Comparison of ENCODE assay signal across 13 cellular contexts in the genomic region with DNA sequence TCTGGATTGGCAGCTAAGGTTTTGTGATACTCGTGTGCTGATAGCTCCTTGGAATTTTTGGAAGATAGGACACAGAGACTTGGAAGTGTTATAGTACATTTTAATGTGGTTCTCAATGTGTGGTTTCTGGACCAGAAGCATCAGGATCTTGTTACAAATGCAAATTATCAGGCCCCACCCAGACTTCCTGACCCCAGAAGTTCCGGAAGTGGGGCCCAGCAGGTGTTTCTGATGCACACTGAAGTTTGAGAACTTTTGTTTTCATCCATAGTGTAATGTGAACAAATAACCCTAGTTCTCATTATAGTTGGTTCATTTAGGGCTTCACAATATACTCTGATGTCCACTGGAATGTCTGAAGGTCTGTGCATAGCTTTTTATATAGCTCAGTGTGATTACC. TPM values are rescaled to one million over a fixed set of nuclear protein-coding genes. Genes with fewer than 3 reads are reported as not detected.
DNase-seq lines count a peak whose midpoint lies in the region; ATAC-seq and TF ChIP-seq lines count a peak whose summit lies in the region.
"Had no signal": no experiment of that assay in that cellular context is flagged by ENCODE, and none has a peak within 500 bp of the region (broad histone marks: within the 10 kb centered on the region; RNA-seq: fewer than 3 reads in every experiment).

No MANE protein-coding gene starts in this region.

- intact Hi-C loops in activated T-helper 2 cell treated with anti-CD3 and anti-CD28 coated beads, Interferon-gamma antibody, Interleukin-2, Interleukin-4, amounts not matched to agents 10 μg/mL and 5 μg/mL and 100 μg/mL, durations not matched to agents 14 hours and 24 hours and 36 hours (cut with micrococcal nuclease) = no loop called here

- H3K27ac Mint-ChIP-seq in activated T-helper 2 cell treated with anti-CD3 and anti-CD28 coated beads, Interferon-gamma antibody, Interleukin-2, Interleukin-4, amounts not matched to agents 10 μg/mL and 5 μg/mL and 100 μg/mL, durations not matched to agents 14 hours and 24 hours and 36 hours = no peak overlapping the region

- H3K4me3 Mint-ChIP-seq in activated T-helper 2 cell treated with anti-CD3 and anti-CD28 coated beads, Interferon-gamma antibody, Interleukin-2, Interleukin-4, amounts not matched to agents 10 μg/mL and 5 μg/mL and 100 μg/mL, durations not matched to agents 14 hours and 24 hours and 36 hours (ENCODE audit: low read depth) = no peak overlapping the region
- H3K4me3 Mint-ChIP-seq: stimulated activated naive CD8-positive, alpha-beta T cell treated with anti-CD3 and anti-CD28 coated beads, Interleukin-15, amount 100 ng/mL, for 72 hours had no signal

- no peak overlapping the region for H3K4me3 ChIP-seq in Jurkat, Clone E6-1 (ENCODE audit: low read length)

- H3K27me3 Mint-ChIP-seq in activated T-helper 2 cell treated with anti-CD3 and anti-CD28 coated beads, Interferon-gamma antibody, Interleukin-2, Interleukin-4, amounts not matched to agents 10 μg/mL and 5 μg/mL and 100 μg/mL, durations not matched to agents 14 hours and 24 hours and 36 hours (ENCODE audit: low read depth) = no peaks in the 10 kb centered on the region
- H3K27me3 Mint-ChIP-seq: stimulated activated naive CD8-positive, alpha-beta T cell treated with anti-CD3 and anti-CD28 coated beads, Interleukin-15, amount 100 ng/mL, for 72 hours had no signal

- H3K9me3 Mint-ChIP-seq in activated T-helper 2 cell treated with anti-CD3 and anti-CD28 coated beads, Interferon-gamma antibody, Interleukin-2, Interleukin-4, amounts not matched to agents 10 μg/mL and 5 μg/mL and 100 μg/mL, durations not matched to agents 14 hours and 24 hours and 36 hours = no peaks in the 10 kb centered on the region
- H3K9me3 Mint-ChIP-seq: stimulated activated naive CD8-positive, alpha-beta T cell treated with anti-CD3 and anti-CD28 coated beads, Interleukin-15, amount 100 ng/mL, for 72 hours had no signal

- peaks cover 4% of the 10 kb centered on the region for H3K4me1 Mint-ChIP-seq in activated T-helper 2 cell treated with anti-CD3 and anti-CD28 coated beads, Interferon-gamma antibody, Interleukin-2, Interleukin-4, amounts not matched to agents 10 μg/mL and 5 μg/mL and 100 μg/mL, durations not matched to agents 14 hours and 24 hours and 36 hours (ENCODE audit: low read depth)

- no peaks in the 10 kb centered on the region for H3K36me3 Mint-ChIP-seq in activated T-helper 2 cell treated with anti-CD3 and anti-CD28 coated beads, Interferon-gamma antibody, Interleukin-2, Interleukin-4, amounts not matched to agents 10 μg/mL and 5 μg/mL and 100 μg/mL, durations not matched to agents 14 hours and 24 hours and 36 hours (ENCODE audit: low read depth)

- ATAC-seq in GM18498 (IDR thresholded peaks at IDR 0.05; ENCODE audit: unreplicated experiment) (peak; percentile 47), GM21360 (IDR thresholded peaks at IDR 0.05; ENCODE audit: unreplicated experiment) (peak; percentile 48)
- ATAC-seq: stimulated activated naive CD8-positive, alpha-beta T cell treated with anti-CD3 and anti-CD28 coated beads, Interleukin-15, amount 100 ng/mL, for 72 hours had no signal

- no peak for TF ChIP-seq CTCF in GM20000 (IDR thresholded peaks at IDR 0.05; ENCODE audit: extremely low read depth, missing control alignments)

- peak; percentile 55 for DNase-seq in Jurkat, Clone E6-1 (ENCODE audit: low read depth, low spot score)
- peak; percentile 2 for DNase-seq in central memory CD4-positive, alpha-beta T cell
- DNase-seq in activated T-helper 2 cell treated with anti-CD3 and anti-CD28 coated beads, Interferon-gamma antibody, Interleukin-2, Interleukin-4, amounts not matched to agents 10 μg/mL and 5 μg/mL and 100 μg/mL, durations not matched to agents 14 hours and 24 hours and 36 hours (ENCODE audit: low spot score) = no peak
- DNase-seq in SW 1271 (lab: John Stamatoyannopoulos, UW) (no peak), GM20000 (ENCODE audit: low spot score) (no peak), glomerular visceral epithelial cell (ENCODE audit: extremely low spot score) (no peak)
- DNase-seq: islet precursor cell; NCI-H446; stimulated activated naive CD8-positive, alpha-beta T cell treated with anti-CD3 and anti-CD28 coated beads, Interleukin-15, amount 100 ng/mL, for 72 hours had no signal

RNA-seq across cellular contexts. Expression of a gene that starts 49.6 kb away (rescaled TPM):
- 30.5 TPM for polyA plus RNA-seq in Jurkat, Clone E6-1 (2012; ENCODE audit: insufficient read depth, insufficient read length)
- total RNA-seq in activated T-helper 2 cell treated with anti-CD3 and anti-CD28 coated beads, Interferon-gamma antibody, Interleukin-2, Interleukin-4, amounts not matched to agents 10 μg/mL and 5 μg/mL and 100 μg/mL, durations not matched to agents 14 hours and 24 hours and 36 hours = 39.8 and 40.7 TPM in 2 replicates

RNA-seq across cellular contexts. Expression of a gene that starts 57.6 kb away (rescaled TPM):
- polyA plus RNA-seq in Jurkat, Clone E6-1 (2012; ENCODE audit: insufficient read depth, insufficient read length) = not detected
- total RNA-seq in activated T-helper 2 cell treated with anti-CD3 and anti-CD28 coated beads, Interferon-gamma antibody, Interleukin-2, Interleukin-4, amounts not matched to agents 10 μg/mL and 5 μg/mL and 100 μg/mL, durations not matched to agents 14 hours and 24 hours and 36 hours = not detected in 2 replicates
- total RNA-seq: LHCN-M2 had no signal
- polyA plus RNA-seq: neural cell had no signal

Comparison
In these comparisons a context has a peak if more than half of its experiments do, and no peak if none do; other contexts are left out.
1. DNase-seq: peak in Jurkat, Clone E6-1 (single experiment) and central memory CD4-positive, alpha-beta T cell (single experiment); none in activated T-helper 2 cell treated with anti-CD3 and anti-CD28 coated beads, Interferon-gamma antibody, Interleukin-2, Interleukin-4, amounts not matched to agents 10 μg/mL and 5 μg/mL and 100 μg/mL, durations not matched to agents 14 hours and 24 hours and 36 hours (single experiment), SW 1271 (0 of 2), GM20000 (single experiment) and glomerular visceral epithelial cell (single experiment).